15 cellular contexts compared by ENCODE assay signal in the genomic region with DNA sequence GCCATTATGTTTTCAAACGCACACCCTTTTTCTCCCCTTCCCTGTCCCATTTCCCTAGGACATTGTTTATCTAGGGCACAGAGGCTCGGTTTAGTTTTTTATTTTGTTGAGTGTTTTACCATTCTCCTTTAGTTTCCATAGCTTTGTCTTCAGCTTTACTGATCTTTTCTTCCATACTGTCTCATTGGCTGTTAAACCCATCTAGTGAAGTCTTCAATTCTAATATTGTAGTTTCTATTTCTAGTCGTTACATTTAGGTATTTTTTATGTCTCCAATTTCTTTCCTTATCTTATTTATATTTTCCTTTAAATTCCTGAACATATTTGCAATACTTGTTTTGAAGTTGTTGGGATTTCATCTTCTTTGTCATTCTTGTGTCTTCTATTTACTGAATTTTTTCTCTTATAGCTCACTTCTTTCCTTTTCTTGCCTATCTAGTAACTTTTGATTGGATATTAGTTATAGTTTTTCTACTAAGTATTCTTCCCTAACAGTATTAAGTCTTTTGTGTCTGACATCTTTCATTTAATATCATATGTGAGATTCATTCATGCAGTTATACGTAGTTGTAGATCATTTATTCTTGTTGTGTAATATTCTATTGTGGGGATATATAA. TPM values are rescaled to one million over a fixed set of nuclear protein-coding genes. Genes with fewer than 3 reads are reported as not detected.
DNase-seq lines count a peak whose midpoint lies in the region; ATAC-seq, FAIRE-seq and TF ChIP-seq lines count a peak whose summit lies in the region.
"Had no signal": no experiment of that assay in that cellular context is flagged by ENCODE, and none has a peak within 500 bp of the region (broad histone marks: within the 10 kb centered on the region; RNA-seq: fewer than 3 reads in every experiment).

No MANE protein-coding gene starts in this region.

- CTCF ChIA-PET in K562 (lab: Yijun Ruan, JAX; ENCODE audit: low intra/inter-chr PET ratio): no interaction called here

- H4K20me1 ChIP-seq in K562 (replicated peaks; ENCODE audit: control insufficient read depth, insufficient read depth, low read length): no peaks in the 10 kb centered on the region

- no peak for DNase-seq in stimulated activated naive CD8-positive, alpha-beta T cell treated with anti-CD3 and anti-CD28 coated beads, Interleukin-15, Interleukin-2, amounts not matched to agents 100 U/mL and 50 U/mL, for 24 hours
- DNase-seq in K562 (ENCODE audit: extremely low read depth in 1 of 4, low spot score in 3 of 4) (no peak), EL (no peak), GM19239 (ENCODE audit: insufficient read length, low spot score) (no peak), NCI-H1436 treated with DMSO at 0.1 percent for 48 hours (lab: John Stamatoyannopoulos, UW) (no peak)
- DNase-seq in naive thymus-derived CD8-positive, alpha-beta T cell: no peak

- peak overlapping the region; percentile 90; the same call in 2 of the 3 replicates for H3K27ac ChIP-seq in K562 (ENCODE audit: extremely low read depth, low read depth, low read length)

- H3K27ac Mint-ChIP-seq in stimulated activated naive CD8-positive, alpha-beta T cell treated with anti-CD3 and anti-CD28 coated beads, Interleukin-15, Interleukin-2, amounts not matched to agents 100 ng/mL and 50 ng/mL, for 24 hours: peak overlapping the region; percentile 95
- H3K27ac Mint-ChIP-seq in naive thymus-derived CD8-positive, alpha-beta T cell: peak overlapping the region; percentile 85 to 98 (median 95)
- H3K27ac Mint-ChIP-seq: B cell had no signal

- BruUV-seq in K562 (replicated peaks; lab: Mats Ljungman, UMichigan): no TSS peak

- no peak for TF ChIP-seq POLR2A in K562 (conservative IDR thresholded peaks at IDR 0.05)

- H3K9me3 Mint-ChIP-seq in stimulated activated naive CD8-positive, alpha-beta T cell treated with anti-CD3 and anti-CD28 coated beads, Interleukin-15, Interleukin-2, amounts not matched to agents 100 ng/mL and 50 ng/mL, for 24 hours: no peaks in the 10 kb centered on the region
- H3K9me3 Mint-ChIP-seq in naive thymus-derived CD8-positive, alpha-beta T cell: peaks cover 0 to 10% (median 2%) of the 10 kb centered on the region in 9 donors

- no peak overlapping the region for H3K4me3 Mint-ChIP-seq in stimulated activated naive CD8-positive, alpha-beta T cell treated with anti-CD3 and anti-CD28 coated beads, Interleukin-15, Interleukin-2, amounts not matched to agents 100 ng/mL and 50 ng/mL, for 24 hours
- peak overlapping the region in 9 of 10 donors; percentile 42 to 87 (median 84) for H3K4me3 Mint-ChIP-seq in naive thymus-derived CD8-positive, alpha-beta T cell
- H3K4me3 Mint-ChIP-seq: B cell, mesothelial cell of epicardium had no signal

- peaks cover 49 to 55% of the 10 kb centered on the region in 2 experiments for H3K4me1 ChIP-seq in K562 (replicated peaks in 1 of 2; ENCODE audit: control insufficient read depth in 2 of 2, insufficient read depth in 2 of 2, low read length in 2 of 2)

- peaks cover 93% of the 10 kb centered on the region for H3K79me2 ChIP-seq in K562 (ENCODE audit: control insufficient read depth, insufficient read depth, low read length)

- FAIRE-seq in K562 (lab: Jason Lieb, UNC) (no peak), GM19239 (lab: Jason Lieb, UNC) (no peak)
- FAIRE-seq: H1 had no signal

- TF ChIP-seq EP300 in K562 (IDR thresholded peaks at IDR 0.05; ENCODE audit: low read length): no peak

- H3K9ac ChIP-seq in K562 (ENCODE audit: insufficient read depth in 1 of 2, low read depth in 2 of 2, low read length in 2 of 2): peak overlapping the region in 1 of 2 experiments; percentile 27; a peak in 1 of 4 replicates

- H3K9me3 ChIP-seq in K562 (replicated peaks; ENCODE audit: control insufficient read depth, insufficient read depth, low read depth, low read length): peaks cover 21% of the 10 kb centered on the region
- H3K9me3 ChIP-seq: prostate gland had no signal

- no peak for ATAC-seq in stimulated activated naive CD8-positive, alpha-beta T cell treated with anti-CD3 and anti-CD28 coated beads, Interleukin-15, Interleukin-2, amounts not matched to agents 100 U/mL and 50 U/mL, for 24 hours
- no peak for ATAC-seq in K562
- ATAC-seq in naive thymus-derived CD8-positive, alpha-beta T cell: no peak
- ATAC-seq in HG03175 (IDR thresholded peaks at IDR 0.05; ENCODE audit: unreplicated experiment): no peak

- POLR2A ChIA-PET in K562 (lab: Yijun Ruan, JAX): interaction anchor here (0.7 to 2.1 kb wide), 7 partner anchors 9 to 37 kb away, joined by 3 to 12 read pairs (median 3); no protein-coding TSS in a partner anchor
- POLR2A ChIA-PET in naive thymus-derived CD8-positive, alpha-beta T cell (lab: Charles Lee): interaction anchor here (11.3 to 20.6 kb wide), 2 partner anchors 9 to 36 kb away, joined by 205 to 914 read pairs; partner anchors contain the start of gene TSPAN14

- in situ Hi-C loops in K562 (cut with MboI): no loop called here

- TF ChIP-seq CTCF in K562 (IDR thresholded peaks at IDR 0.05 in 2 of 3, conservative IDR thresholded peaks at IDR 0.05 in 1 of 3; ENCODE audit: insufficient read depth in 2 of 3, low read depth in 1 of 3, low read length in 3 of 3): no peak

- intact Hi-C loops in K562 (cut with micrococcal nuclease): loop anchor here (2.0 kb wide), 1 partner anchor 38 kb away; no protein-coding TSS in a partner anchor

- no peaks in the 10 kb centered on the region for H3K27me3 Mint-ChIP-seq in stimulated activated naive CD8-positive, alpha-beta T cell treated with anti-CD3 and anti-CD28 coated beads, Interleukin-15, Interleukin-2, amounts not matched to agents 100 ng/mL and 50 ng/mL, for 24 hours
- no peaks in the 10 kb centered on the region for H3K27me3 Mint-ChIP-seq in naive thymus-derived CD8-positive, alpha-beta T cell
- H3K27me3 Mint-ChIP-seq: B cell had no signal

- 61% methylated on average over 4 of the region's 4 CpGs for WGBS in K562 (ENCODE audit: insufficient coverage, low coverage, missing lambda C conversion rate)

- H3K36me3 Mint-ChIP-seq in stimulated activated naive CD8-positive, alpha-beta T cell treated with anti-CD3 and anti-CD28 coated beads, Interleukin-15, Interleukin-2, amounts not matched to agents 100 ng/mL and 50 ng/mL, for 24 hours (ENCODE audit: low read depth): peaks cover 48% of the 10 kb centered on the region
- H3K36me3 Mint-ChIP-seq in naive thymus-derived CD8-positive, alpha-beta T cell: peaks cover 8 to 63% (median 31%) of the 10 kb centered on the region in 3 donors

- H3K9me1 ChIP-seq in K562 (ENCODE audit: control insufficient read depth, insufficient read depth, low read length): no peaks in the 10 kb centered on the region

- no peaks in the 10 kb centered on the region for H3K27me3 ChIP-seq in K562 (ENCODE audit: control insufficient read depth in 2 of 2, insufficient read depth in 2 of 2, low read length in 2 of 2)
- H3K27me3 ChIP-seq: cardiac muscle cell, MG63 had no signal

- H3K4me2 ChIP-seq in K562 (ENCODE audit: insufficient read depth, low read length): 0 out of 2 replicates have a peak overlapping the region, but pooled peaks have one; percentile 75

- peaks cover 77% of the 10 kb centered on the region for H3K36me3 ChIP-seq in K562 (ENCODE audit: control insufficient read depth, insufficient read depth, low read length)
- H3K36me3 ChIP-seq: cardiac muscle cell, MG63, prostate gland had no signal

- no peak overlapping the region for H3K4me3 ChIP-seq in K562
- H3K4me3 ChIP-seq: cardiac muscle cell, MG63, prostate gland had no signal

- TF ChIP-seq RAD21 in K562 (CRISPR knock-in tag; conservative IDR thresholded peaks at IDR 0.05 in 1 of 2, IDR thresholded peaks at IDR 0.05 in 1 of 2): no peak

- H2AFZ ChIP-seq in K562 (ENCODE audit: low read depth, low read length): no peak overlapping the region

- peaks cover 100% of the 10 kb centered on the region for H3K4me1 Mint-ChIP-seq in stimulated activated naive CD8-positive, alpha-beta T cell treated with anti-CD3 and anti-CD28 coated beads, Interleukin-15, Interleukin-2, amounts not matched to agents 100 ng/mL and 50 ng/mL, for 24 hours (ENCODE audit: low read depth)
- H3K4me1 Mint-ChIP-seq in naive thymus-derived CD8-positive, alpha-beta T cell: peaks cover 49 to 98% (median 95%) of the 10 kb centered on the region in 4 donors

RNA-seq across cellular contexts. Expression of gene SH2D4B, which starts 41.0 kb away (rescaled TPM):
- 0.09 TPM in 1 of 2 replicates, not detected in the other for total RNA-seq in K562 (2011; cell fraction: chromatin; rRNA removed; ENCODE audit: low replicate concordance)
- total RNA-seq in K562 (2011; cell fraction: nucleolus; rRNA removed): 0.26 TPM in 1 of 2 replicates, not detected in the other
- 0.22 TPM in 1 of 2 replicates, not detected in the other for total RNA-seq in K562 (2011; cell fraction: nucleoplasm; rRNA removed)
- total RNA-seq in K562 (2014; rRNA removed): 0.29 TPM in 1 of 2 replicates, not detected in the other
- 0.04 TPM in 1 of 2 replicates, not detected in the other for total RNA-seq in K562 (2014; rRNA removed; fragmentation: Illumina TruSeq; extraction: Trizol)
- total RNA-seq in K562 (2015; rRNA removed; fragmentation: Illumina TruSeq; extraction: Trizol): 0.04 TPM in 2 replicates
- 0.13 TPM in 1 of 2 replicates, not detected in the other for total RNA-seq in K562 (2021)
- polyA plus RNA-seq in K562 (2011; rRNA removed): 0.03 TPM in 1 of 2 replicates, not detected in the other
- polyA plus RNA-seq in K562 (2011; cell fraction: cytosol; rRNA removed): not detected in 2 replicates
- polyA plus RNA-seq in K562 (2011; cell fraction: nucleus; rRNA removed): 0.03 TPM in 1 of 2 replicates, not detected in the other
- polyA plus RNA-seq in K562 (2012): 0.05 and 0.06 TPM in 2 replicates
- not detected in 2 replicates for polyA plus RNA-seq in K562 (2014; fragmentation: Illumina TruSeq; extraction: Trizol)
- under 1 TPM in 1 of 2 experiments, not detected in 1; 0.14 TPM for polyA plus RNA-seq in K562 (2014; fragmentation: Nextera tagmentation; extraction: Ambion mirVana)
- not detected in 2 replicates for polyA plus RNA-seq in K562 (2014; rRNA removed)
- polyA minus RNA-seq in K562 (2011; rRNA and poly(A)+ RNA removed): not detected in 2 replicates
- polyA minus RNA-seq in K562 (2011; cell fraction: cytosol; rRNA and poly(A)+ RNA removed): not detected in 2 replicates
- not detected in 2 replicates for polyA minus RNA-seq in K562 (2011; cell fraction: nucleus; rRNA and poly(A)+ RNA removed)
- total RNA-seq in naive thymus-derived CD8-positive, alpha-beta T cell: under 1 TPM; 0.11 to 0.36 TPM
- not detected for polyA plus RNA-seq in naive thymus-derived CD8-positive, alpha-beta T cell
- total RNA-seq: cardiac muscle cell, epithelial cell of proximal tubule had no signal
- polyA plus RNA-seq: cardiac muscle cell had no signal

RNA-seq across cellular contexts. Expression of gene TSPAN14, which starts 42.6 kb away (rescaled TPM):
- 67.3 and 149 TPM in 2 replicates for total RNA-seq in K562 (2011; cell fraction: chromatin; rRNA removed; ENCODE audit: low replicate concordance)
- total RNA-seq in K562 (2011; cell fraction: nucleolus; rRNA removed): 99.9 and 106 TPM in 2 replicates
- 117 and 138 TPM in 2 replicates for total RNA-seq in K562 (2011; cell fraction: nucleoplasm; rRNA removed)
- 22.4 and 33.3 TPM in 2 replicates for total RNA-seq in K562 (2014; rRNA removed)
- 19.0 and 23.3 TPM in 2 replicates for total RNA-seq in K562 (2014; rRNA removed; fragmentation: Illumina TruSeq; extraction: Trizol)
- total RNA-seq in K562 (2015; rRNA removed; fragmentation: Illumina TruSeq; extraction: Trizol): 22.5 and 24.4 TPM in 2 replicates
- total RNA-seq in K562 (2021): 89.2 and 92.9 TPM in 2 replicates
- polyA plus RNA-seq in K562 (2011; rRNA removed): 42.9 and 65.1 TPM in 2 replicates
- 52.8 and 88.0 TPM in 2 replicates for polyA plus RNA-seq in K562 (2011; cell fraction: cytosol; rRNA removed)
- 52.2 and 85.9 TPM in 2 replicates for polyA plus RNA-seq in K562 (2011; cell fraction: nucleus; rRNA removed)
- polyA plus RNA-seq in K562 (2012): 44.4 and 57.4 TPM in 2 replicates
- 65.0 and 66.6 TPM in 2 replicates for polyA plus RNA-seq in K562 (2014; fragmentation: Illumina TruSeq; extraction: Trizol)
- 1 to 10 TPM; 5.8 to 6.6 TPM for polyA plus RNA-seq in K562 (2014; fragmentation: Nextera tagmentation; extraction: Ambion mirVana)
- 47.2 and 57.2 TPM in 2 replicates for polyA plus RNA-seq in K562 (2014; rRNA removed)
- 21.6 and 45.5 TPM in 2 replicates for polyA minus RNA-seq in K562 (2011; rRNA and poly(A)+ RNA removed)
- polyA minus RNA-seq in K562 (2011; cell fraction: cytosol; rRNA and poly(A)+ RNA removed): 28.6 and 45.2 TPM in 2 replicates
- polyA minus RNA-seq in K562 (2011; cell fraction: nucleus; rRNA and poly(A)+ RNA removed): 20.1 and 21.1 TPM in 2 replicates
- total RNA-seq in naive thymus-derived CD8-positive, alpha-beta T cell: 100 to 1,000 TPM; 163 to 165 TPM
- polyA plus RNA-seq in naive thymus-derived CD8-positive, alpha-beta T cell: 100 to 1,000 TPM; 152 to 293 (median 155) TPM
